ENCODE assay signal across 8 cellular contexts in genomic region chr6:89940225-89941027, GRCh38. TPM values are rescaled to one million over a fixed set of nuclear protein-coding genes. Genes with fewer than 3 reads are reported as not detected.
A peak's percentile ranks its signal among the peaks of the same experiment; 100 is the strongest.
DNase-seq lines count a peak whose midpoint lies in the region; ATAC-seq and TF ChIP-seq lines count a peak whose summit lies in the region.

No MANE protein-coding gene starts in this region.

- H3K36me3 ChIP-seq in right lobe of liver, result no peaks in the 10 kb centered on the region

- H3K27me3 ChIP-seq in right lobe of liver, result no peaks in the 10 kb centered on the region

- peaks cover 45% of the 10 kb centered on the region for H3K4me1 Mint-ChIP-seq in activated CD4-positive, alpha-beta T cell treated with anti-CD3 and anti-CD28 coated beads, Interleukin-2, amount 10 ng/mL, durations not matched to agents 7 days and 5 days

- no peak overlapping the region for H3K4me3 ChIP-seq in right lobe of liver

- H3K27ac ChIP-seq in right lobe of liver, result peak overlapping the region in 1 of 3 donors; percentile 59

- DNase-seq in AG08395 (ENCODE audit: low spot score), result peak; percentile 89
- DNase-seq in NCI-H526 treated with DMSO at 0.1 percent for 48 hours (lab: John Stamatoyannopoulos, UW), result peak; percentile 68
- peak; percentile 83 for DNase-seq in activated CD4-positive, alpha-beta T cell treated with anti-CD3 and anti-CD28 coated beads, Interleukin-2, amount 10 ng/mL, durations not matched to agents 7 days and 5 days
- DNase-seq in dedifferentiated amniotic fluid mesenchymal stem cell (ENCODE audit: extremely low spot score), result peak; percentile 92
- DNase-seq in right lobe of liver, result peak in 2 of 3 donors; percentile 47 to 78
- DNase-seq in stimulated activated CD8-positive, alpha-beta memory T cell treated with anti-CD3 and anti-CD28 coated beads, Interleukin-15, amount 100 ng/mL, for 1 hour (ENCODE audit: low read depth), result peak; percentile 38

- TF ChIP-seq POLR2A in right lobe of liver (IDR thresholded peaks at IDR 0.05), result no peak

- peak overlapping the region; percentile 72 for H3K27ac Mint-ChIP-seq in activated CD4-positive, alpha-beta T cell treated with anti-CD3 and anti-CD28 coated beads, Interleukin-2, amount 10 ng/mL, durations not matched to agents 7 days and 5 days

- H3K9me3 Mint-ChIP-seq in activated CD4-positive, alpha-beta T cell treated with anti-CD3 and anti-CD28 coated beads, Interleukin-2, amount 10 ng/mL, durations not matched to agents 7 days and 5 days, result no peaks in the 10 kb centered on the region

- ATAC-seq in GM18861 (IDR thresholded peaks at IDR 0.05; ENCODE audit: unreplicated experiment), result peak; percentile 76
- ATAC-seq in HG03432 (IDR thresholded peaks at IDR 0.05; ENCODE audit: unreplicated experiment), result peak; percentile 87
- ATAC-seq in right lobe of liver, result peak; percentile 94 to 97 (median 97)

- WGBS in right lobe of liver (ENCODE audit: insufficient coverage, low coverage, low lambda C conversion rate, missing lambda C conversion rate), result 15% methylated on average over 7 of the region's 9 CpGs

- H3K27me3 Mint-ChIP-seq in activated CD4-positive, alpha-beta T cell treated with anti-CD3 and anti-CD28 coated beads, Interleukin-2, amount 10 ng/mL, durations not matched to agents 7 days and 5 days, result no peaks in the 10 kb centered on the region

- no peak overlapping the region for H3K4me3 Mint-ChIP-seq in activated CD4-positive, alpha-beta T cell treated with anti-CD3 and anti-CD28 coated beads, Interleukin-2, amount 10 ng/mL, durations not matched to agents 7 days and 5 days

- peak; percentile 76 to 88 (median 80) for TF ChIP-seq CTCF in right lobe of liver (IDR thresholded peaks at IDR 0.05)

- H3K9me3 ChIP-seq in right lobe of liver, result no peaks in the 10 kb centered on the region

- intact Hi-C loops in right lobe of liver (cut with DNase I), result no loop called here

- H3K4me1 ChIP-seq in right lobe of liver, result peaks cover 0 to 28% (median 10%) of the 10 kb centered on the region in 4 donors

- POLR2A ChIA-PET in activated CD4-positive, alpha-beta T cell treated with anti-CD3 and anti-CD28 coated beads, Interleukin-2, amount 10 ng/mL, durations not matched to agents 7 days and 5 days (lab: Charles Lee), result interaction anchor here (0.6 kb wide), 1 partner anchor 187 kb away, joined by 3 read pairs; no protein-coding TSS in a partner anchor

- CTCF ChIA-PET in activated CD4-positive, alpha-beta T cell treated with anti-CD3 and anti-CD28 coated beads, Interleukin-2, amount 10 ng/mL, durations not matched to agents 7 days and 5 days (lab: Charles Lee), result interaction anchor here (0.6 to 5.8 kb wide), 61 partner anchors 9 to 641 kb away, joined by 3 to 45 read pairs (median 3); partner anchors contain the start of gene CASP8AP2

- peaks cover 67% of the 10 kb centered on the region for H3K36me3 Mint-ChIP-seq in activated CD4-positive, alpha-beta T cell treated with anti-CD3 and anti-CD28 coated beads, Interleukin-2, amount 10 ng/mL, durations not matched to agents 7 days and 5 days (ENCODE audit: low read depth)

RNA-seq across cellular contexts. Expression of gene GJA10, which starts 46.2 kb away (rescaled TPM):
- total RNA-seq in activated CD4-positive, alpha-beta T cell treated with anti-CD3 and anti-CD28 coated beads, Interleukin-2, amount 10 ng/mL, durations not matched to agents 7 days and 5 days, result not detected
- not detected for total RNA-seq in right lobe of liver

Comparison
In these comparisons a context has a peak if more than half of its experiments do, and no peak if none do; other contexts are left out.
1. DNase-seq: peak in every context shown above with its lines; median percentile 92 in dedifferentiated amniotic fluid mesenchymal stem cell; 89 in AG08395; 83 in activated CD4-positive, alpha-beta T cell treated with anti-CD3 and anti-CD28 coated beads, Interleukin-2, amount 10 ng/mL, durations not matched to agents 7 days and 5 days; 68 in NCI-H526 treated with DMSO at 0.1 percent for 48 hours; 62 in right lobe of liver; 38 in stimulated activated CD8-positive, alpha-beta memory T cell treated with anti-CD3 and anti-CD28 coated beads, Interleukin-15, amount 100 ng/mL, for 1 hour.